In genomic region chr1:35120458-35121133, GRCh38 we compare ENCODE assay signal across 9 cellular contexts. TPM values are rescaled to one million over a fixed set of nuclear protein-coding genes. Genes with fewer than 3 reads are reported as not detected.
A peak's percentile ranks its signal among the peaks of the same experiment; 100 is the strongest.
DNase-seq lines count a peak whose midpoint lies in the region; ATAC-seq, FAIRE-seq and TF ChIP-seq lines count a peak whose summit lies in the region.
"Had no signal": no experiment of that assay in that cellular context is flagged by ENCODE, and none has a peak within 500 bp of the region (broad histone marks: within the 10 kb centered on the region; RNA-seq: fewer than 3 reads in every experiment).

No MANE protein-coding gene starts in this region.

- peaks cover 4% of the 10 kb centered on the region for H3K4me1 Mint-ChIP-seq in activated naive CD8-positive, alpha-beta T cell treated with anti-CD3 and anti-CD28 coated beads for 36 hours

- H3K27me3 ChIP-seq in kidney epithelial cell (ENCODE audit: control insufficient read depth, insufficient read depth, low read length) (no peaks in the 10 kb centered on the region), tibial artery (no peaks in the 10 kb centered on the region)
- H3K27me3 ChIP-seq: cardiac muscle cell had no signal

- H3K27ac ChIP-seq in tibial artery = no peak overlapping the region
- H3K27ac ChIP-seq: cardiac muscle cell had no signal

- H3K9me3 ChIP-seq in tibial artery = no peaks in the 10 kb centered on the region

- intact Hi-C loops in tibial artery (cut with DNase I; ENCODE audit: low total_unique reads) = no loop called here

- ATAC-seq in HG03439 (IDR thresholded peaks at IDR 0.05; ENCODE audit: unreplicated experiment) = no peak

- H3K9me3 Mint-ChIP-seq in activated naive CD8-positive, alpha-beta T cell treated with anti-CD3 and anti-CD28 coated beads for 36 hours = no peaks in the 10 kb centered on the region

- H3K4me3 ChIP-seq in kidney epithelial cell (ENCODE audit: low read depth, low read length) (peak overlapping the region; percentile 21), tibial artery (peak overlapping the region; percentile 36 to 49)
- H3K4me3 ChIP-seq: cardiac muscle cell had no signal

- peak overlapping the region; percentile 37 for H3K4me3 Mint-ChIP-seq in activated naive CD8-positive, alpha-beta T cell treated with anti-CD3 and anti-CD28 coated beads for 36 hours

- no peak for TF ChIP-seq CTCF in kidney epithelial cell (IDR thresholded peaks at IDR 0.05; ENCODE audit: insufficient read depth, low read length, poor library complexity, severe bottlenecking)
- TF ChIP-seq CTCF in tibial artery (IDR thresholded peaks at IDR 0.05) = no peak

- peaks cover 33% of the 10 kb centered on the region for H3K27me3 Mint-ChIP-seq in activated naive CD8-positive, alpha-beta T cell treated with anti-CD3 and anti-CD28 coated beads for 36 hours

- no peaks in the 10 kb centered on the region for H3K36me3 ChIP-seq in kidney epithelial cell (ENCODE audit: control insufficient read depth, insufficient read depth, low read length)
- no peaks in the 10 kb centered on the region for H3K36me3 ChIP-seq in tibial artery

- peak; percentile 63 for DNase-seq in activated effector memory CD4-positive, alpha-beta T cell treated with anti-CD3 and anti-CD28 coated beads, Interleukin-2, amount 50 U/mL, for 16 hours
- no peak for DNase-seq in activated effector memory CD4-positive, alpha-beta T cell treated with Interleukin-2 at 50 U/mL for 16 hours
- DNase-seq in activated naive CD8-positive, alpha-beta T cell treated with anti-CD3 and anti-CD28 coated beads for 36 hours = peak; percentile 6
- DNase-seq in kidney epithelial cell (ENCODE audit: low read depth) = no peak
- no peak for DNase-seq in tibial artery
- DNase-seq in urothelium cell line (ENCODE audit: low spot score) = no peak
- DNase-seq in SK-N-DZ (ENCODE audit: low spot score) = no peak

- H3K27ac Mint-ChIP-seq in activated naive CD8-positive, alpha-beta T cell treated with anti-CD3 and anti-CD28 coated beads for 36 hours = no peak overlapping the region

- FAIRE-seq in urothelium cell line (lab: Jason Lieb, UNC) = no peak

- H3K4me1 ChIP-seq in tibial artery = peaks cover 0 to 10% (median 3%) of the 10 kb centered on the region in 4 donors

- peaks cover 9% of the 10 kb centered on the region for H3K36me3 Mint-ChIP-seq in activated naive CD8-positive, alpha-beta T cell treated with anti-CD3 and anti-CD28 coated beads for 36 hours

RNA-seq across cellular contexts. Expression of gene ZMYM1, which starts 41.4 kb away (rescaled TPM):
- total RNA-seq in activated naive CD8-positive, alpha-beta T cell treated with anti-CD3 and anti-CD28 coated beads for 36 hours = 1 to 10 TPM; 3.9 to 6.1 TPM
- total RNA-seq in kidney epithelial cell = 12.3 and 13.0 TPM in 2 replicates
- polyA plus RNA-seq in SK-N-DZ (2014; cell fraction: cytosol; rRNA removed) = 6.5 and 12.3 TPM in 2 replicates
- 13.3 and 13.6 TPM in 2 replicates for polyA plus RNA-seq in SK-N-DZ (2014; cell fraction: nucleus; rRNA removed)

Comparison
In these comparisons a context has a peak if more than half of its experiments do, and no peak if none do; other contexts are left out.
1. DNase-seq: peak in activated effector memory CD4-positive, alpha-beta T cell treated with anti-CD3 and anti-CD28 coated beads, Interleukin-2, amount 50 U/mL, for 16 hours (single experiment) and activated naive CD8-positive, alpha-beta T cell treated with anti-CD3 and anti-CD28 coated beads for 36 hours (single experiment); none in activated effector memory CD4-positive, alpha-beta T cell treated with Interleukin-2 at 50 U/mL for 16 hours (single experiment), kidney epithelial cell (single experiment), tibial artery (0 of 2), urothelium cell line (single experiment) and SK-N-DZ (single experiment).